ENCODE assay signal across 1 cellular context in genomic region chr2:40760071-40760666, GRCh38.
TF ChIP-seq lines count a peak whose summit lies in the region.

No MANE protein-coding gene starts in this region.

TF ChIP-seq in neural cell, 6 proteins besides CTCF, POLR2A, EP300 and RAD21 (continued from another document):
- TF ChIP-seq REST (IDR thresholded peaks at IDR 0.05; ENCODE audit: borderline replicate concordance): no peak
